10 cellular contexts compared by ENCODE assay signal in genomic region chr12:116376354-116377193, GRCh38.
DNase-seq lines count a peak whose midpoint lies in the region; ATAC-seq, FAIRE-seq and TF ChIP-seq lines count a peak whose summit lies in the region.
"Had no signal": no experiment of that assay in that cellular context is flagged by ENCODE, and none has a peak within 500 bp of the region (broad histone marks: within the 10 kb centered on the region; RNA-seq: fewer than 3 reads in every experiment).

No MANE protein-coding gene starts in this region.

- peaks cover 21% of the 10 kb centered on the region for H3K4me1 Mint-ChIP-seq in MCF 10A (ENCODE audit: insufficient read depth, unreplicated experiment)
- peaks cover 24% of the 10 kb centered on the region for H3K4me1 Mint-ChIP-seq in stimulated activated naive CD8-positive, alpha-beta T cell treated with anti-CD3 and anti-CD28 coated beads, Interleukin-15, amount 100 ng/mL, for 72 hours
- H3K4me1 Mint-ChIP-seq: CD4-positive, CD25-positive, alpha-beta regulatory T cell had no signal

- no peak for TF ChIP-seq CTCF in MCF 10A (IDR thresholded peaks at IDR 0.05; ENCODE audit: unreplicated experiment)
- no peak for TF ChIP-seq CTCF in mammary epithelial cell (conservative IDR thresholded peaks at IDR 0.05 in 1 of 2, IDR thresholded peaks at IDR 0.05 in 1 of 2; ENCODE audit: extremely low read depth in 1 of 2, insufficient read depth in 1 of 2, low read depth in 1 of 2, low read length in 2 of 2)
- no peak for TF ChIP-seq CTCF in endothelial cell of umbilical vein (IDR thresholded peaks at IDR 0.05; ENCODE audit: extremely low read depth in 1 of 2, insufficient read depth in 1 of 2, low read depth in 1 of 2, low read length in 2 of 2)
- TF ChIP-seq CTCF in left ventricle myocardium inferior (IDR thresholded peaks at IDR 0.05; ENCODE audit: borderline replicate concordance) = no peak

- H3K4me2 ChIP-seq in mammary epithelial cell (ENCODE audit: insufficient read depth, low read depth, low read length) (no peak overlapping the region), endothelial cell of umbilical vein (ENCODE audit: insufficient read depth, low read length) (peak overlapping the region; percentile 75)

- 52% methylated on average over 11 of the region's 11 CpGs for WGBS in mammary epithelial cell (ENCODE audit: low coverage, missing lambda C conversion rate)

- DNase-seq in MCF 10A (ENCODE audit: unreplicated experiment) (peak; percentile 85), mammary epithelial cell (no peak), NCI-H69 (lab: John Stamatoyannopoulos, UW) (peak; percentile 97), endothelial cell of umbilical vein (ENCODE audit: low read depth, low spot score) (peak; percentile 95), left ventricle myocardium inferior (no peak)
- no peak for DNase-seq in stimulated activated naive CD8-positive, alpha-beta T cell treated with anti-CD3 and anti-CD28 coated beads, Interleukin-15, amount 100 ng/mL, for 72 hours
- DNase-seq: CD4-positive, CD25-positive, alpha-beta regulatory T cell; NCI-H187 treated with DMSO at 0.1 percent for 48 hours had no signal

- peak; percentile 80 for FAIRE-seq in endothelial cell of umbilical vein (lab: Jason Lieb, UNC)

- H3K4me3 ChIP-seq in mammary epithelial cell (replicated peaks in 1 of 3; ENCODE audit: insufficient read depth in 1 of 3, low read depth in 2 of 3, low read length in 3 of 3) = no peak overlapping the region
- H3K4me3 ChIP-seq in endothelial cell of umbilical vein (replicated peaks in 1 of 3; ENCODE audit: insufficient read depth in 1 of 3, low read depth in 1 of 3, low read length in 3 of 3) = peak overlapping the region in 1 of 3 experiments; percentile 25
- no peak overlapping the region for H3K4me3 ChIP-seq in left ventricle myocardium inferior

- H3K4me1 ChIP-seq in mammary epithelial cell (ENCODE audit: insufficient read depth, low read length) (peaks cover 4% of the 10 kb centered on the region), endothelial cell of umbilical vein (ENCODE audit: control insufficient read depth, extremely low read depth, insufficient read depth, low read length) (peaks cover 23% of the 10 kb centered on the region), left ventricle myocardium inferior (peaks cover 6% of the 10 kb centered on the region)

- no peaks in the 10 kb centered on the region for H3K36me3 Mint-ChIP-seq in MCF 10A (ENCODE audit: insufficient read depth, unreplicated experiment)
- H3K36me3 Mint-ChIP-seq: CD4-positive, CD25-positive, alpha-beta regulatory T cell had no signal

- H3K27ac ChIP-seq in mammary epithelial cell (ENCODE audit: insufficient read depth, low read depth, low read length) (no peak overlapping the region), endothelial cell of umbilical vein (ENCODE audit: insufficient read depth, low read depth, low read length) (peak overlapping the region; percentile 59), left ventricle myocardium inferior (replicated peaks) (no peak overlapping the region)

- H3K9me1 ChIP-seq in endothelial cell of umbilical vein (replicated peaks; ENCODE audit: control insufficient read depth, extremely low read depth, insufficient read depth, low read length) = no peaks in the 10 kb centered on the region

- H3K4me3 Mint-ChIP-seq in MCF 10A (ENCODE audit: unreplicated experiment) = no peak overlapping the region
- H3K4me3 Mint-ChIP-seq in stimulated activated naive CD8-positive, alpha-beta T cell treated with anti-CD3 and anti-CD28 coated beads, Interleukin-15, amount 100 ng/mL, for 72 hours = no peak overlapping the region
- H3K4me3 Mint-ChIP-seq: CD4-positive, CD25-positive, alpha-beta regulatory T cell had no signal

- peaks cover 11% of the 10 kb centered on the region for H3K9me3 Mint-ChIP-seq in MCF 10A (ENCODE audit: unreplicated experiment)
- peaks cover 13 to 14% of the 10 kb centered on the region in 2 donors for H3K9me3 Mint-ChIP-seq in stimulated activated naive CD8-positive, alpha-beta T cell treated with anti-CD3 and anti-CD28 coated beads, Interleukin-15, amount 100 ng/mL, for 72 hours

- in situ Hi-C loops in mammary epithelial cell (cut with MboI; ENCODE audit: low sequenced_read_pairs in 2 of 2) = no loop called here

- H3K27me3 ChIP-seq in mammary epithelial cell (ENCODE audit: insufficient read depth, low read length) (no peaks in the 10 kb centered on the region), endothelial cell of umbilical vein (ENCODE audit: control insufficient read depth in 2 of 2, insufficient read depth in 2 of 2, low read length in 2 of 2) (no peaks in the 10 kb centered on the region), left ventricle myocardium inferior (ENCODE audit: low read depth) (peaks cover 46% of the 10 kb centered on the region)

- intact Hi-C loops in MCF 10A (cut with micrococcal nuclease) (no loop called here), mammary epithelial cell (cut with micrococcal nuclease) (no loop called here), endothelial cell of umbilical vein (cut with micrococcal nuclease) (loop anchor here (1.0 kb wide), 1 partner anchor 17 kb away; no protein-coding TSS in a partner anchor), left ventricle myocardium inferior (cut with micrococcal nuclease) (no loop called here)

- H3K27ac Mint-ChIP-seq in MCF 10A (ENCODE audit: low read depth, unreplicated experiment) = no peak overlapping the region
- no peak overlapping the region for H3K27ac Mint-ChIP-seq in stimulated activated naive CD8-positive, alpha-beta T cell treated with anti-CD3 and anti-CD28 coated beads, Interleukin-15, amount 100 ng/mL, for 72 hours
- H3K27ac Mint-ChIP-seq: CD4-positive, CD25-positive, alpha-beta regulatory T cell had no signal

- no peak overlapping the region for H2AFZ ChIP-seq in mammary epithelial cell (ENCODE audit: low read depth, low read length)
- H2AFZ ChIP-seq in endothelial cell of umbilical vein (ENCODE audit: low read depth, low read length) = peak overlapping the region; percentile 23

- POLR2A ChIA-PET in MCF 10A (lab: Yijun Ruan, JAX) = interaction anchor here (0.7 to 2.7 kb wide), 3 partner anchors 14 to 106 kb away, joined by 3 to 9 read pairs (median 3); no protein-coding TSS in a partner anchor
- POLR2A ChIA-PET in endothelial cell of umbilical vein (lab: Charles Lee) = interaction anchor here (0.5 kb wide), 1 partner anchor 17 kb away, joined by 3 read pairs; no protein-coding TSS in a partner anchor

- CTCF ChIA-PET in MCF 10A (lab: Yijun Ruan, JAX) (interaction anchor here (0.6 to 1.3 kb wide), 2 partner anchors 10 to 22 kb away, joined by 3 read pairs; no protein-coding TSS in a partner anchor), mammary epithelial cell (lab: Charles Lee; ENCODE audit: low non-redundant PET) (no interaction called here), endothelial cell of umbilical vein (lab: Charles Lee) (interaction anchor here (0.7 to 3.7 kb wide), 8 partner anchors 9 to 361 kb away, joined by 3 to 15 read pairs (median 4); partner anchors contain the start of gene MED13L)

- no peaks in the 10 kb centered on the region for H4K20me1 ChIP-seq in mammary epithelial cell (ENCODE audit: insufficient read depth, low read length)
- no peaks in the 10 kb centered on the region for H4K20me1 ChIP-seq in endothelial cell of umbilical vein (replicated peaks; ENCODE audit: control insufficient read depth, extremely low read depth, insufficient read depth, low read length)

- BruUV-seq in MCF 10A (replicated peaks; lab: Mats Ljungman, UMichigan) = no TSS peak
- BruUV-seq in mammary epithelial cell (replicated peaks; lab: Mats Ljungman, UMichigan) = no TSS peak
- BruUV-seq in endothelial cell of umbilical vein (replicated peaks; lab: Mats Ljungman, UMichigan) = no TSS peak

- ATAC-seq in stimulated activated naive CD8-positive, alpha-beta T cell treated with anti-CD3 and anti-CD28 coated beads, Interleukin-15, amount 100 ng/mL, for 72 hours = peak; percentile 68
- no peak for ATAC-seq in HG02981 (IDR thresholded peaks at IDR 0.05; ENCODE audit: unreplicated experiment)
- no peak for ATAC-seq in HG02970 (IDR thresholded peaks at IDR 0.05; ENCODE audit: low FRiP score, unreplicated experiment)

- no peak overlapping the region for H3K9ac ChIP-seq in mammary epithelial cell (ENCODE audit: insufficient read depth, low read length)
- peak overlapping the region; percentile 15 for H3K9ac ChIP-seq in endothelial cell of umbilical vein (replicated peaks; ENCODE audit: extremely low read depth, insufficient read depth, low read length)

- H3K36me3 ChIP-seq in mammary epithelial cell (ENCODE audit: insufficient read depth, low read length) (no peaks in the 10 kb centered on the region), endothelial cell of umbilical vein (ENCODE audit: control insufficient read depth in 2 of 2, extremely low read depth in 1 of 2, insufficient read depth in 2 of 2, low read length in 2 of 2) (no peaks in the 10 kb centered on the region), left ventricle myocardium inferior (no peaks in the 10 kb centered on the region)

- H3K27me3 Mint-ChIP-seq in MCF 10A (ENCODE audit: insufficient read depth, unreplicated experiment) = no peaks in the 10 kb centered on the region
- H3K27me3 Mint-ChIP-seq in stimulated activated naive CD8-positive, alpha-beta T cell treated with anti-CD3 and anti-CD28 coated beads, Interleukin-15, amount 100 ng/mL, for 72 hours = no peaks in the 10 kb centered on the region
- H3K27me3 Mint-ChIP-seq: CD4-positive, CD25-positive, alpha-beta regulatory T cell had no signal

- dilution Hi-C loops in mammary epithelial cell (cut with HindIII; ENCODE audit: low sequenced_read_pairs) (no loop called here), endothelial cell of umbilical vein (cut with MboI; ENCODE audit: extremely low pct_ligation_motif_present, low sequenced_read_pairs) (no loop called here)

- H3K9me3 ChIP-seq in mammary epithelial cell (replicated peaks; ENCODE audit: insufficient read depth, low read length) (no peaks in the 10 kb centered on the region), endothelial cell of umbilical vein (replicated peaks; ENCODE audit: control insufficient read depth, insufficient read depth, low read length) (no peaks in the 10 kb centered on the region), left ventricle myocardium inferior (replicated peaks) (no peaks in the 10 kb centered on the region)

- no peak for TF ChIP-seq POLR2A in endothelial cell of umbilical vein (IDR thresholded peaks at IDR 0.05; ENCODE audit: low read depth, low read length)

- H3K79me2 ChIP-seq in mammary epithelial cell (ENCODE audit: insufficient read depth, low read length) (no peaks in the 10 kb centered on the region), endothelial cell of umbilical vein (ENCODE audit: control insufficient read depth, insufficient read depth, low read length) (no peaks in the 10 kb centered on the region)

TF ChIP-seq in endothelial cell of umbilical vein, 7 proteins besides CTCF, POLR2A, EP300 and RAD21 (continues in another document):
- no peak for TF ChIP-seq MAX (IDR thresholded peaks at IDR 0.05; ENCODE audit: insufficient read depth, insufficient read length)
- no peak for TF ChIP-seq EZH2 (IDR thresholded peaks at IDR 0.05; ENCODE audit: borderline replicate concordance, low read depth, low read length, severe bottlenecking)
- no peak for TF ChIP-seq MYC (IDR thresholded peaks at IDR 0.05; ENCODE audit: low read depth, low read length)

Comparison
In these comparisons a context has a peak if more than half of its experiments do, and no peak if none do; other contexts are left out.
1. DNase-seq: peak in MCF 10A (single experiment), NCI-H69 (single experiment) and endothelial cell of umbilical vein (single experiment); none in mammary epithelial cell (single experiment), stimulated activated naive CD8-positive, alpha-beta T cell treated with anti-CD3 and anti-CD28 coated beads, Interleukin-15, amount 100 ng/mL, for 72 hours (0 of 2) and left ventricle myocardium inferior (single experiment).